31 cellular contexts compared by ENCODE assay signal in genomic region chr2:65185012-65185411, GRCh38.
"Had no signal": no experiment of that assay in that cellular context is flagged by ENCODE, and none has a peak within 500 bp of the region (broad histone marks: within the 10 kb centered on the region; RNA-seq: fewer than 3 reads in every experiment).

No MANE protein-coding gene starts in this region.

- H3K9me3 Mint-ChIP-seq: natural killer cell; nephron; neural progenitor cell; stimulated activated memory B cell treated with anti-CD40 and anti-IgM and Interleukin-4, amounts not matched to agents 10 μg/mL and 1 μg/mL and 100 μg/mL, for 72 hours; stimulated activated naive CD8-positive, alpha-beta T cell treated with anti-CD3 and anti-CD28 coated beads, Interleukin-15, amount 100 ng/mL, for 72 hours; type B pancreatic cell had no signal

- H3K4me1 ChIP-seq: neural progenitor cell, parathyroid adenoma, psoas muscle, suprapubic skin, testis, upper lobe of right lung, uterus had no signal

- H3K27me3 ChIP-seq: neural progenitor cell, ovary, spleen, suprapubic skin, testis, tibial artery, transverse colon, upper lobe of right lung, uterus had no signal

- H3K9me3 ChIP-seq: ovary, psoas muscle, spleen, suprapubic skin, testis, tibial artery, transverse colon, upper lobe of right lung, uterus had no signal

- H3K27ac Mint-ChIP-seq: natural killer cell; nephron; neural progenitor cell; progenitor cell of endocrine pancreas; stimulated activated memory B cell treated with anti-CD40 and anti-IgM and Interleukin-4, amounts not matched to agents 10 μg/mL and 1 μg/mL and 100 μg/mL, for 72 hours; type B pancreatic cell had no signal

- H3K4me1 Mint-ChIP-seq: nephron had no signal

- H3K4me2 ChIP-seq: neural progenitor cell, smooth muscle cell had no signal

- DNase-seq: natural killer cell; occipital lobe; ovary; posterior cingulate gyrus; psoas muscle; right cardiac atrium; spleen; stimulated activated CD4-positive, alpha-beta T cell treated with anti-CD3 and anti-CD28 coated beads, Interleukin-12 subunit alpha, Interleukin-12 subunit beta, amount 100 ng/mL, for 4 hours; stimulated activated CD4-positive, alpha-beta T cell treated with anti-CD3 and anti-CD28 coated beads, Interleukin-1b, Interleukin-23, amount 100 ng/mL, for 48 hours; stimulated activated CD4-positive, alpha-beta T cell treated with anti-CD3 and anti-CD28 coated beads, Interleukin-4, amount 100 ng/mL, for 1 hour; stimulated activated CD4-positive, alpha-beta T cell treated with anti-CD3 and anti-CD28 coated beads, Interleukin-4, amount 100 ng/mL, for 4 hours; stimulated activated CD8-positive, alpha-beta memory T cell treated with anti-CD3 and anti-CD28 coated beads, Interleukin-4, amount 100 ng/mL, for 48 hours; stimulated activated naive CD4-positive, alpha-beta T cell; stimulated activated naive CD8-positive, alpha-beta T cell treated with anti-CD3 and anti-CD28 coated beads, Interleukin-15, amount 100 ng/mL, for 72 hours; stimulated activated naive CD8-positive, alpha-beta T cell treated with anti-CD3 and anti-CD28 coated beads, Interleukin-15, Interleukin-2, amounts not matched to agents 100 U/mL and 50 U/mL, for 24 hours; substantia nigra; testis; tibial artery; transverse colon; upper lobe of right lung; uterus had no signal

- H3K9ac ChIP-seq: neural progenitor cell, parathyroid adenoma had no signal

- H3K79me2 ChIP-seq: parathyroid adenoma had no signal

- ATAC-seq: natural killer cell; psoas muscle; right cardiac atrium; sciatic nerve; stimulated activated memory B cell treated with anti-CD40 and anti-IgM and Interleukin-4, amounts not matched to agents 10 μg/mL and 1 μg/mL and 100 μg/mL, for 72 hours; stimulated activated naive CD8-positive, alpha-beta T cell treated with anti-CD3 and anti-CD28 coated beads, Interleukin-15, amount 100 ng/mL, for 72 hours; stimulated activated naive CD8-positive, alpha-beta T cell treated with anti-CD3 and anti-CD28 coated beads, Interleukin-15, Interleukin-2, amounts not matched to agents 100 U/mL and 50 U/mL, for 24 hours; upper lobe of right lung had no signal

- H3K27me3 Mint-ChIP-seq: progenitor cell of endocrine pancreas had no signal

- H3K36me3 ChIP-seq: neural progenitor cell, ovary, spleen, suprapubic skin, tibial artery, transverse colon, upper lobe of right lung, uterus had no signal

- H3K4me3 ChIP-seq: neural progenitor cell, ovary, psoas muscle, skin epidermis, smooth muscle cell, spleen, suprapubic skin, testis, tibial artery, transverse colon, upper lobe of right lung, uterus had no signal

- H3K36me3 Mint-ChIP-seq: natural killer cell; neural progenitor cell; stimulated activated memory B cell treated with anti-CD40 and anti-IgM and Interleukin-4, amounts not matched to agents 10 μg/mL and 1 μg/mL and 100 μg/mL, for 72 hours; type B pancreatic cell had no signal

- H3K27ac ChIP-seq: neural progenitor cell, ovary, parathyroid adenoma, psoas muscle, skin epidermis, spleen, suprapubic skin, testis, tibial artery, upper lobe of right lung, uterus had no signal

- H3K4me3 Mint-ChIP-seq: natural killer cell; nephron; neural progenitor cell; stimulated activated memory B cell treated with anti-CD40 and anti-IgM and Interleukin-4, amounts not matched to agents 10 μg/mL and 1 μg/mL and 100 μg/mL, for 72 hours; stimulated activated naive CD8-positive, alpha-beta T cell treated with anti-CD3 and anti-CD28 coated beads, Interleukin-15, amount 100 ng/mL, for 72 hours; type B pancreatic cell had no signal

- H2AFZ ChIP-seq: neural progenitor cell, parathyroid adenoma had no signal
